Comparison of ENCODE assay signal across 16 cellular contexts in the genomic region with DNA sequence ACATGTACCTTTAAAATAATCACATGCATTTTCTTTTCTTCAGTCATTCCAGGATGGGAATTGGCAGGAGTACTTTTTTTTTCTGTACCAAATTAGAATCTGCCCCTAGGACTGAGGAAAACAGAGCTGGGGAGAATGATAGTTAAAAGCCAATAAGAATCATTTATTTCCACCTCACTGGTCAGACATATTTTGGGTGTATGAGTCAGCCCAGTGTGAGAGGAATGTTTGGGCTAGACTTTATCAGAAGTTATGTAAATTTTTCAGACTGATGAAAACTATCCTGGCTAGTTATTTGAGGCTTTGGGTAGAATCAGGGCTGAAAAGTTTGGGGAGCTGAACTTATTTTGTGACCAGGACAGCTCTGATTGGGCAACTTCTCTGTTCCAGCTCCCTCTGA.
DNase-seq lines count a peak whose midpoint lies in the region; ATAC-seq and TF ChIP-seq lines count a peak whose summit lies in the region.
"Had no signal": no experiment of that assay in that cellular context is flagged by ENCODE, and none has a peak within 500 bp of the region (broad histone marks: within the 10 kb centered on the region; RNA-seq: fewer than 3 reads in every experiment).

No MANE protein-coding gene starts in this region.

- H3K36me3 ChIP-seq in A673 (ENCODE audit: insufficient read depth, low read length, poor library complexity, severe bottlenecking) (no peaks in the 10 kb centered on the region), GM23248 (ENCODE audit: low read depth) (no peaks in the 10 kb centered on the region), adipocyte (ENCODE audit: control insufficient read depth, insufficient read depth, low read length, severe bottlenecking) (no peaks in the 10 kb centered on the region)
- H3K36me3 ChIP-seq: BLaER1, gastroesophageal sphincter had no signal

- H3K27me3 ChIP-seq in A673 (replicated peaks; ENCODE audit: insufficient read depth, low read depth, low read length, poor library complexity) (no peaks in the 10 kb centered on the region), GM23248 (replicated peaks; ENCODE audit: insufficient read depth) (no peaks in the 10 kb centered on the region; the same call in 1 of the 2 replicates), adipocyte (replicated peaks; ENCODE audit: control insufficient read depth, insufficient read depth, low read length) (peaks cover 2% of the 10 kb centered on the region)
- H3K27me3 ChIP-seq: BLaER1, gastroesophageal sphincter had no signal

- no peak overlapping the region for H3K9ac ChIP-seq in GM23248
- H3K9ac ChIP-seq in adipocyte (ENCODE audit: low read length): no peak overlapping the region
- H3K9ac ChIP-seq: BLaER1 had no signal

- 0 out of 2 replicates have a peak overlapping the region, but pooled peaks have one; percentile 29 for H2AFZ ChIP-seq in GM23248

- DNase-seq in A673 (ENCODE audit: low spot score) (peak; percentile 14), GM23248 (peak; percentile 68), adipocyte (ENCODE audit: low read depth) (peak; percentile 74), glomerular visceral epithelial cell (ENCODE audit: extremely low spot score) (peak; percentile 1), NAMALWA (ENCODE audit: low spot score) (no peak), HK-2 (ENCODE audit: unreplicated experiment) (no peak)
- DNase-seq: activated CD4-positive, alpha-beta T cell treated with anti-CD3 and anti-CD28 coated beads for 4 hours; islet precursor cell; NCI-H1417; psoas muscle; T-helper 17 cell had no signal

- POLR2A ChIA-PET in A673 (lab: Charles Lee; ENCODE audit: low non-redundant PET): no interaction called here

- 0 out of 2 replicates have a peak, but pooled peaks cover 9% of the 10 kb centered on the region for H3F3A ChIP-seq in GM23248 (ENCODE audit: insufficient read depth)

- TF ChIP-seq POLR2A in GM18505 (IDR thresholded peaks at IDR 0.05; ENCODE audit: borderline replicate concordance, extremely low read depth, insufficient read depth, insufficient read length): no peak

- no TSS peak for BruUV-seq in A673 (replicated peaks; lab: Mats Ljungman, UMichigan)

- H4K20me1 ChIP-seq in GM23248 (ENCODE audit: insufficient read depth): no peaks in the 10 kb centered on the region
- H4K20me1 ChIP-seq: BLaER1 had no signal

- H3K79me2 ChIP-seq in GM23248 (ENCODE audit: insufficient read depth): no peaks in the 10 kb centered on the region

- intact Hi-C loops in A673 (cut with micrococcal nuclease; ENCODE audit: unreplicated experiment): no loop called here

- no peaks in the 10 kb centered on the region for H3K9me2 ChIP-seq in GM23248 (ENCODE audit: insufficient read depth)

- in situ Hi-C loops in GM23248 (cut with MboI): no loop called here

- CTCF ChIA-PET in A673 (lab: Charles Lee): no interaction called here

- ATAC-seq in GM21619 (IDR thresholded peaks at IDR 0.05; ENCODE audit: unreplicated experiment) (no peak), GM18505 (IDR thresholded peaks at IDR 0.05; ENCODE audit: unreplicated experiment) (no peak)
- ATAC-seq: gastroesophageal sphincter, Panc1, psoas muscle, T-helper 17 cell had no signal

- H3K4me1 ChIP-seq in A673 (ENCODE audit: insufficient read depth, low read length, poor library complexity, severe bottlenecking): no peaks in the 10 kb centered on the region
- H3K4me1 ChIP-seq in GM23248 (ENCODE audit: insufficient read depth): peaks cover 13% of the 10 kb centered on the region
- H3K4me1 ChIP-seq in adipocyte (ENCODE audit: control insufficient read depth, insufficient read depth, low read length): peaks cover 8% of the 10 kb centered on the region
- H3K4me1 ChIP-seq: BLaER1, gastroesophageal sphincter, psoas muscle had no signal

- no peaks in the 10 kb centered on the region for H3K9me3 ChIP-seq in A673 (ENCODE audit: low read depth, low read length, poor library complexity, severe bottlenecking)
- H3K9me3 ChIP-seq in GM23248 (ENCODE audit: low read depth): no peaks in the 10 kb centered on the region
- H3K9me3 ChIP-seq in adipocyte (ENCODE audit: control insufficient read depth, low read length): no peaks in the 10 kb centered on the region
- H3K9me3 ChIP-seq: BLaER1, gastroesophageal sphincter, psoas muscle had no signal

- no peak overlapping the region for H3K4me3 ChIP-seq in A673 (ENCODE audit: low read depth, low read length, poor library complexity, severe bottlenecking)
- no peak overlapping the region for H3K4me3 ChIP-seq in GM23248
- no peak overlapping the region for H3K4me3 ChIP-seq in adipocyte (ENCODE audit: low read length)
- H3K4me3 ChIP-seq: BLaER1, gastroesophageal sphincter, psoas muscle had no signal

- TF ChIP-seq CTCF in A673 (conservative IDR thresholded peaks at IDR 0.05; ENCODE audit: low read depth, low read length): no peak

- H3K27ac ChIP-seq in A673 (ENCODE audit: low read depth, low read length, poor library complexity, severe bottlenecking): no peak overlapping the region
- no peak overlapping the region for H3K27ac ChIP-seq in GM23248
- H3K27ac ChIP-seq: BLaER1, gastroesophageal sphincter, psoas muscle had no signal

- peak overlapping the region; percentile 54 for H3K4me2 ChIP-seq in GM23248 (ENCODE audit: unreplicated experiment)
- H3K4me2 ChIP-seq: BLaER1 had no signal

Comparison
In these comparisons a context has a peak if more than half of its experiments do, and no peak if none do; other contexts are left out.
1. DNase-seq: peak in A673 (single experiment), GM23248 (single experiment), adipocyte (single experiment) and glomerular visceral epithelial cell (single experiment); none in NAMALWA (single experiment) and HK-2 (single experiment).